ENCODE assay signal across 8 cellular contexts in the genomic region with DNA sequence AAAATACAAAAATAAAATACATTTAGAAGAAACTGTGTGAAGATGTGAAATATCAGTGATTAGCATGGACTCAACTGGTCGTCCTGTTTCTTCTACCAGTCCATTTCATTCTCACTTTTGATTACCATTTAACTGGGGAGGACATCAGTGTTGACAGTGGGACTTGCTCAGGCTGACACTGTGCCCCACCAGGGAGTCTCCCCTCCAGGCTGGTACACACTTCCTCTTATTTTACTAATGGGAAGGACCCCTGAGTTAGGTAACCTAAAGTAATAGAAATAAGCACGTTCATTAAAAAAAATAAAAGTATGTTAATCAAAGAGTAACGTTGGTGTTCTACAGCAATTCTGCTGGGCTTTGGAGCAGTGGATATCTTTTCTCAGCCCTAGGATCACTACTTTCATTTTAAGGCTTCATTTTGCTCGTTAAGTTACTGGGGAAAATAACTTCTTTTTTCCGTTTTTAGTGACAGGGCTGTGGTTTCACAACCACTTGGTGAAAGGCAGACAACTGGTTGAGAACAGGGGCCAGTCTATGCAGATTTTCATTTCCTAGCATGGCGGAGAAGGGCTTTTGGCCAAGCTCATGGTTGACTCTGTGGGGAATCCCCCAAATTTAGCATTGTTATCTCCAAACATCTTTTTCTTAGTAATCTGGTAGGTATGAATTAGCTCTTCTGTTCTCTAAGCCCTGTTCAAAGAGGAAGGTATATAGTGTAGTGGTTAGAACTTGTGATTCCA. TPM values are rescaled to one million over a fixed set of nuclear protein-coding genes. Genes with fewer than 3 reads are reported as not detected.
DNase-seq lines count a peak whose midpoint lies in the region; ATAC-seq and TF ChIP-seq lines count a peak whose summit lies in the region.

No MANE protein-coding gene starts in this region.

- H3K36me3 ChIP-seq in BLaER1 (no peaks in the 10 kb centered on the region), tibial nerve (no peaks in the 10 kb centered on the region)

- TF ChIP-seq EP300 in tibial nerve (IDR thresholded peaks at IDR 0.05), result no peak

- no peaks in the 10 kb centered on the region for H3K27me3 ChIP-seq in BLaER1
- peaks cover 0 to 11% of the 10 kb centered on the region in 2 donors for H3K27me3 ChIP-seq in tibial nerve

- H3K4me2 ChIP-seq in BLaER1, result peak overlapping the region; percentile 97

- no peak overlapping the region for H3K9ac ChIP-seq in BLaER1

- DNase-seq in KBM-7 (peak; percentile 75), natural killer cell (peak; percentile 57), NCI-H1417 treated with DMSO at 0.1 percent for 48 hours (lab: John Stamatoyannopoulos, UW) (no peak), DMS53 (lab: John Stamatoyannopoulos, UW) (no peak), tibial nerve (ENCODE audit: low spot score in 2 of 2) (no peak)
- DNase-seq in activated CD8-positive, alpha-beta memory T cell treated with anti-CD3 and anti-CD28 coated beads, Interleukin-2, amount 10 ng/mL, durations not matched to agents 7 days and 5 days, result peak; percentile 87

- H3K36me3 Mint-ChIP-seq in activated CD8-positive, alpha-beta memory T cell treated with anti-CD3 and anti-CD28 coated beads, Interleukin-2, amount 10 ng/mL, durations not matched to agents 7 days and 5 days, result peaks cover 25% of the 10 kb centered on the region
- no peaks in the 10 kb centered on the region for H3K36me3 Mint-ChIP-seq in natural killer cell

- no peak for TF ChIP-seq CTCF in natural killer cell (IDR thresholded peaks at IDR 0.05)
- no peak for TF ChIP-seq CTCF in tibial nerve (IDR thresholded peaks at IDR 0.05)

- no peaks in the 10 kb centered on the region for H3K27me3 Mint-ChIP-seq in activated CD8-positive, alpha-beta memory T cell treated with anti-CD3 and anti-CD28 coated beads, Interleukin-2, amount 10 ng/mL, durations not matched to agents 7 days and 5 days
- no peaks in the 10 kb centered on the region for H3K27me3 Mint-ChIP-seq in natural killer cell (ENCODE audit: low read depth in 2 of 2)

- intact Hi-C loops in natural killer cell (cut with micrococcal nuclease), result loop anchor here (1.0 to 10.0 kb wide), 4 partner anchors 74 to 1469 kb away; a partner anchor contains a TSS

- peaks cover 32% of the 10 kb centered on the region for H3K4me1 ChIP-seq in BLaER1
- H3K4me1 ChIP-seq in tibial nerve, result peaks cover 0 to 15% (median 3%) of the 10 kb centered on the region in 4 donors

- H3K27ac ChIP-seq in BLaER1 (no peak overlapping the region), tibial nerve (peak overlapping the region in 2 of 4 donors; percentile 11 to 75)

- no peaks in the 10 kb centered on the region for H4K20me1 ChIP-seq in BLaER1

- in situ Hi-C loops in KBM-7 (cut with MboI; ENCODE audit: low pct_unique_long_range_greater_than_20kb, low sequenced_read_pairs), result no loop called here

- H3K9me3 ChIP-seq in BLaER1, result no peaks in the 10 kb centered on the region
- no peaks in the 10 kb centered on the region for H3K9me3 ChIP-seq in tibial nerve

- ATAC-seq in GM21367 (IDR thresholded peaks at IDR 0.05; ENCODE audit: unreplicated experiment), result peak; percentile 67
- peak; percentile 80 for ATAC-seq in activated CD8-positive, alpha-beta memory T cell treated with anti-CD3 and anti-CD28 coated beads, Interleukin-2, amount 10 ng/mL, durations not matched to agents 7 days and 5 days
- ATAC-seq in natural killer cell, result peak; percentile 74 to 87 (median 85)

- peak overlapping the region; percentile 83 for H3K4me3 Mint-ChIP-seq in activated CD8-positive, alpha-beta memory T cell treated with anti-CD3 and anti-CD28 coated beads, Interleukin-2, amount 10 ng/mL, durations not matched to agents 7 days and 5 days
- peak overlapping the region; percentile 97 for H3K4me3 Mint-ChIP-seq in natural killer cell

- peaks cover 48% of the 10 kb centered on the region for H3K4me1 Mint-ChIP-seq in activated CD8-positive, alpha-beta memory T cell treated with anti-CD3 and anti-CD28 coated beads, Interleukin-2, amount 10 ng/mL, durations not matched to agents 7 days and 5 days
- peaks cover 42 to 51% of the 10 kb centered on the region in 2 donors for H3K4me1 Mint-ChIP-seq in natural killer cell

- CTCF ChIA-PET in activated CD8-positive, alpha-beta memory T cell treated with anti-CD3 and anti-CD28 coated beads, Interleukin-2, amount 10 ng/mL, durations not matched to agents 7 days and 5 days (lab: Charles Lee), result interaction anchor here (1.0 to 4.6 kb wide), 7 partner anchors 9 to 215 kb away, joined by 3 to 23 read pairs (median 5); no protein-coding TSS in a partner anchor

- H3K9me3 Mint-ChIP-seq in activated CD8-positive, alpha-beta memory T cell treated with anti-CD3 and anti-CD28 coated beads, Interleukin-2, amount 10 ng/mL, durations not matched to agents 7 days and 5 days (ENCODE audit: low read depth), result no peaks in the 10 kb centered on the region
- no peaks in the 10 kb centered on the region for H3K9me3 Mint-ChIP-seq in natural killer cell

- peak overlapping the region; percentile 91 for H3K27ac Mint-ChIP-seq in activated CD8-positive, alpha-beta memory T cell treated with anti-CD3 and anti-CD28 coated beads, Interleukin-2, amount 10 ng/mL, durations not matched to agents 7 days and 5 days
- H3K27ac Mint-ChIP-seq in natural killer cell, result peak overlapping the region; percentile 97

- WGBS in tibial nerve, 2 donors, result 76 to 79% methylated on average over 6 of the region's 6 CpGs

- no peak for TF ChIP-seq POLR2A in tibial nerve (IDR thresholded peaks at IDR 0.05)

- no peak overlapping the region for H3K4me3 ChIP-seq in BLaER1
- H3K4me3 ChIP-seq in tibial nerve, result peak overlapping the region in 1 of 4 donors; percentile 4

RNA-seq across cellular contexts. Expression of a gene that starts 2.1 kb away (rescaled TPM):
- 10 to 100 TPM; 42.8 to 59.3 TPM for total RNA-seq in activated CD8-positive, alpha-beta memory T cell treated with anti-CD3 and anti-CD28 coated beads, Interleukin-2, amount 10 ng/mL, durations not matched to agents 7 days and 5 days
- total RNA-seq in natural killer cell (10 to 100 TPM; 17.2 to 26.8 (median 21.3) TPM), tibial nerve (10 to 100 TPM in 1 of 4 donors, 1 to 10 TPM in 3; 1.7 to 15.9 (median 2.5) TPM)

Comparison
In these comparisons a context has a peak if more than half of its experiments do, and no peak if none do; other contexts are left out.
1. DNase-seq: peak in KBM-7 (single experiment), activated CD8-positive, alpha-beta memory T cell treated with anti-CD3 and anti-CD28 coated beads, Interleukin-2, amount 10 ng/mL, durations not matched to agents 7 days and 5 days (single experiment) and natural killer cell (single experiment); none in NCI-H1417 treated with DMSO at 0.1 percent for 48 hours (single experiment), DMS53 (single experiment) and tibial nerve (0 of 2).
2. Peak in every context shown above with its lines, with median percentiles within 50 percentile points of each other: ATAC-seq.